8 cellular contexts compared by ENCODE assay signal in genomic region chr12:109052415-109053323, GRCh38. TPM values are rescaled to one million over a fixed set of nuclear protein-coding genes. Genes with fewer than 3 reads are reported as not detected.
DNase-seq lines count a peak whose midpoint lies in the region; ATAC-seq, FAIRE-seq and TF ChIP-seq lines count a peak whose summit lies in the region.

Gene USP30 (plus strand): TSS chr12:109052576. CDS start chr12:109052679, 103 bp downstream.

- no peaks in the 10 kb centered on the region for H3K27me3 ChIP-seq in keratinocyte (ENCODE audit: control insufficient read depth, extremely low read depth, insufficient read depth, low read length)

- H3K4me3 ChIP-seq in keratinocyte (ENCODE audit: control insufficient read depth in 2 of 3, extremely low read depth in 1 of 3, insufficient read depth in 2 of 3, low read depth in 1 of 3, low read length in 3 of 3), result peak within 1 kb of the TSS; percentile 74 to 96 (median 79)

- TF ChIP-seq CTCF in keratinocyte (optimal IDR thresholded peaks at IDR 0.05 in 1 of 3, IDR thresholded peaks at IDR 0.05 in 1 of 3, conservative IDR thresholded peaks at IDR 0.05 in 1 of 3; ENCODE audit: extremely low read depth in 1 of 3, insufficient read depth in 2 of 3, low read length in 3 of 3), result no peak

- H3K4me3 Mint-ChIP-seq in central memory CD8-positive, alpha-beta T cell, result peak within 1 kb of the TSS; percentile 88

- peaks cover 9% of the 10 kb centered on the region for H3K4me1 ChIP-seq in keratinocyte (ENCODE audit: control insufficient read depth, extremely low read depth, insufficient read depth, low read length)

- no peaks in the 10 kb centered on the region for H4K20me1 ChIP-seq in keratinocyte (ENCODE audit: control insufficient read depth, extremely low read depth, insufficient read depth, low read length)

- H2AFZ ChIP-seq in keratinocyte (ENCODE audit: control insufficient read depth, low read length), result peak within 1 kb of the TSS; percentile 80

- FAIRE-seq in keratinocyte (lab: Jason Lieb, UNC), result no peak

- H3K9me1 ChIP-seq in keratinocyte (ENCODE audit: control insufficient read depth, extremely low read depth, insufficient read depth, low read length), result no peaks in the 10 kb centered on the region

- H3K27ac Mint-ChIP-seq in central memory CD8-positive, alpha-beta T cell (ENCODE audit: low read depth), result peak within 1 kb of the TSS; percentile 98

- no peaks in the 10 kb centered on the region for H3K9me3 Mint-ChIP-seq in central memory CD8-positive, alpha-beta T cell

- H3K4me2 ChIP-seq in keratinocyte (ENCODE audit: control insufficient read depth, extremely low read depth, insufficient read depth, low read depth, low read length), result peak within 1 kb of the TSS; percentile 93

- no peaks in the 10 kb centered on the region for H3K27me3 Mint-ChIP-seq in central memory CD8-positive, alpha-beta T cell

- H3K27ac ChIP-seq in keratinocyte (ENCODE audit: control insufficient read depth, insufficient read depth, low read length), result peak within 1 kb of the TSS; percentile 47

- dilution Hi-C loops in keratinocyte (cut with MboI; ENCODE audit: extremely low pct_ligation_motif_present, low sequenced_read_pairs), result no loop called here

- peak within 1 kb of the TSS; percentile 84 for H3K9ac ChIP-seq in keratinocyte (ENCODE audit: control insufficient read depth, extremely low read depth, insufficient read depth, low read length)

- no peaks in the 10 kb centered on the region for H3K9me3 ChIP-seq in keratinocyte (ENCODE audit: control insufficient read depth, low read depth, low read length)

- peaks cover 0 to under 1% of the 10 kb centered on the region in 2 experiments for H3K36me3 ChIP-seq in keratinocyte (ENCODE audit: control insufficient read depth in 2 of 2, extremely low read depth in 1 of 2, insufficient read depth in 2 of 2, low read length in 2 of 2)

- ATAC-seq in GM18907 (IDR thresholded peaks at IDR 0.05; ENCODE audit: unreplicated experiment) (peak; percentile 81), HG03135 (IDR thresholded peaks at IDR 0.05; ENCODE audit: unreplicated experiment) (peak; percentile 78)
- ATAC-seq in central memory CD8-positive, alpha-beta T cell (replicated peaks; ENCODE audit: extremely low read depth, poor library complexity, severe bottlenecking), result peak; percentile 68

- DNase-seq in AG08396 (ENCODE audit: low spot score), result peak; percentile 96
- peak; percentile 69 for DNase-seq in NCI-H226
- peak; percentile 64 for DNase-seq in activated CD4-positive, CD25-positive, alpha-beta regulatory T cell treated with anti-CD3 and anti-CD28 coated beads, Interleukin-2, amount 50 U/mL, for 16 hours (ENCODE audit: low read depth, low spot score)
- DNase-seq in central memory CD8-positive, alpha-beta T cell (ENCODE audit: low spot score in 2 of 2), result peak; percentile 75 to 80
- peak; percentile 23 for DNase-seq in keratinocyte (ENCODE audit: low read depth, low spot score)
- peak; percentile 79 for DNase-seq in stimulated activated CD4-positive, alpha-beta T cell treated with anti-CD3 and anti-CD28 coated beads, Interleukin-12 subunit alpha, Interleukin-12 subunit beta, amount 100 ng/mL, for 4 hours

- peaks cover 19% of the 10 kb centered on the region for H3K36me3 Mint-ChIP-seq in central memory CD8-positive, alpha-beta T cell (ENCODE audit: insufficient read depth)

- peaks cover 2% of the 10 kb centered on the region for H3K79me2 ChIP-seq in keratinocyte (ENCODE audit: control insufficient read depth, insufficient read depth, low read length)

- H3K4me1 Mint-ChIP-seq in central memory CD8-positive, alpha-beta T cell, result peaks cover 21% of the 10 kb centered on the region

RNA-seq across cellular contexts. Expression of gene USP30, which starts in this region (rescaled TPM):
- polyA plus RNA-seq in keratinocyte, result 8.4 to 11.3 TPM (median 10.0 TPM) in 3 replicates
- polyA plus RNA-seq in keratinocyte (2011; ENCODE audit: low read depth), result 2.9 TPM
- polyA plus RNA-seq in keratinocyte (2011; cell fraction: cytosol; rRNA removed), result 4.7 and 9.5 TPM in 2 replicates
- polyA plus RNA-seq in keratinocyte (2011; cell fraction: nucleus; rRNA removed), result 14.9 and 20.0 TPM in 2 replicates
- polyA plus RNA-seq in keratinocyte (2012; ENCODE audit: low replicate concordance), result 3.4 and 6.1 TPM in 2 replicates
- 4.9 to 19.3 TPM (median 17.0 TPM) in 3 replicates for polyA minus RNA-seq in keratinocyte
- 13.0 TPM for polyA minus RNA-seq in keratinocyte (2011; cell fraction: cytosol; rRNA and poly(A)+ RNA removed)
- polyA minus RNA-seq in keratinocyte (2011; cell fraction: nucleus; rRNA and poly(A)+ RNA removed), result 5.7 and 12.1 TPM in 2 replicates

Comparison
In these comparisons a context has a peak if more than half of its experiments do, and no peak if none do; other contexts are left out.
1. Peak in every context shown above with its lines: DNase-seq, ATAC-seq, H3K4me3 ChIP-seq and H3K27ac ChIP-seq.
2. DNase-seq: peak in every context shown above with its lines; median percentile 96 in AG08396; 79 in stimulated activated CD4-positive, alpha-beta T cell treated with anti-CD3 and anti-CD28 coated beads, Interleukin-12 subunit alpha, Interleukin-12 subunit beta, amount 100 ng/mL, for 4 hours; 78 in central memory CD8-positive, alpha-beta T cell; 69 in NCI-H226; 64 in activated CD4-positive, CD25-positive, alpha-beta regulatory T cell treated with anti-CD3 and anti-CD28 coated beads, Interleukin-2, amount 50 U/mL, for 16 hours; 23 in keratinocyte.